Comparison of ENCODE assay signal across 9 cellular contexts in the genomic region with DNA sequence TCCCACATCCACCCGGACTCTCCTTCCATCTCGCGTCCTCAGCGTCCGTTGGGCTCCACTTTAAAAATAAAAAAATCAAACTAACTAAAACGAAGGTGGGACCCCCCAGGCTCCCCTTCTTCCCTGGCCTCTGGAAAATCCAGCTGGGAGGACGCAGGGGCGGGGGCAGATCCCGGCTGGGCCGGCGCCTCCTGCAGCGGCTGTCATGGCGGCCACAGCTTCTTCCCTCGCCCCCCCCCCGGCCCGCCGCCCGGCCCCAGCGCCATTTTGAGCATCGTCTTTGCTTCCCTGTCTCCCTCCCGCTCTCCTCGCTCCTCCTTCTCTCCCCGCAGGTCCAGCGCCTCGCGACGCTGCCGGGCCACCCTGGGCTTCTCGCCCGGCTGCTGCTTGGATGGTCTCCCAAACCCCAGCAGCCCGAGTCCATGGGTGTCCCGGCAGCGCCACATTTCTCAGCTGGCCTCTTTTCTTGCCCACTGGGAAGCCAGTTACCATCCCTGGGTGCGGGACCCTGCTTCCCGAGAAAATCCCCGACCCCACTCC. TPM values are rescaled to one million over a fixed set of nuclear protein-coding genes. Genes with fewer than 3 reads are reported as not detected.
A peak's percentile ranks its signal among the peaks of the same experiment; 100 is the strongest.
DNase-seq lines count a peak whose midpoint lies in the region; ATAC-seq and TF ChIP-seq lines count a peak whose summit lies in the region.
"Had no signal": no experiment of that assay in that cellular context is flagged by ENCODE, and none has a peak within 500 bp of the region (broad histone marks: within the 10 kb centered on the region; RNA-seq: fewer than 3 reads in every experiment).

No MANE protein-coding gene starts in this region.

- peak overlapping the region; percentile 69; the same call in 1 of the 2 replicates for H3K4me2 ChIP-seq in OCI-LY3 (ENCODE audit: low read length)

- H3K4me1 ChIP-seq in OCI-LY3 (ENCODE audit: low read length), result peaks cover 19% of the 10 kb centered on the region
- peaks cover 17% of the 10 kb centered on the region for H3K4me1 ChIP-seq in iPS-18a (ENCODE audit: control insufficient read depth, low read depth, low read length)
- H3K4me1 ChIP-seq in foreskin keratinocyte, result peaks cover 3% of the 10 kb centered on the region

- H3K4me3 ChIP-seq in OCI-LY3 (ENCODE audit: low read length), result peak overlapping the region; percentile 90; the same call in 1 of the 2 replicates
- H3K4me3 ChIP-seq in iPS-18a (ENCODE audit: low read length), result peak overlapping the region; percentile 56

- no peak overlapping the region for H3K9ac ChIP-seq in OCI-LY3 (ENCODE audit: low read length)
- H3K9ac ChIP-seq in iPS-18a (ENCODE audit: low read length), result no peak overlapping the region

- H3K79me2 ChIP-seq in OCI-LY3 (ENCODE audit: low read length), result peaks cover 42% of the 10 kb centered on the region

- H3K36me3 ChIP-seq in OCI-LY3 (replicated peaks; ENCODE audit: low read depth, low read length) (peaks cover 7% of the 10 kb centered on the region), iPS-18a (ENCODE audit: control insufficient read depth, low read depth, low read length) (no peaks in the 10 kb centered on the region)

- TF ChIP-seq CTCF in OCI-LY3 (IDR thresholded peaks at IDR 0.05; ENCODE audit: low read depth, low read length), result no peak
- no peak for TF ChIP-seq CTCF in foreskin keratinocyte (conservative IDR thresholded peaks at IDR 0.05)

- DNase-seq in DMS79 treated with DMSO at 0.1 percent for 48 hours (lab: John Stamatoyannopoulos, UW) (peak; percentile 33), amniotic epithelial cell (ENCODE audit: low read depth) (peak; percentile 62), occipital lobe (lab: John Stamatoyannopoulos, UW) (no peak), foreskin keratinocyte (no peak)
- peak; percentile 41 for DNase-seq in stimulated activated CD4-positive, alpha-beta T cell treated with anti-CD3 and anti-CD28 coated beads, Interleukin-12 subunit alpha, Interleukin-12 subunit beta, amount 100 ng/mL, for 4 hours

- no peak overlapping the region for H3K27ac ChIP-seq in OCI-LY3 (ENCODE audit: low read length)
- H3K27ac ChIP-seq in iPS-18a (ENCODE audit: low read length), result no peak overlapping the region
- H3K27ac ChIP-seq in foreskin keratinocyte, result no peak overlapping the region
- H3K27ac ChIP-seq: HL-60 had no signal

- H3K9me3 ChIP-seq in OCI-LY3 (ENCODE audit: insufficient read depth, low read length), result no peaks in the 10 kb centered on the region
- H3K9me3 ChIP-seq in iPS-18a (ENCODE audit: control insufficient read depth, low read depth, low read length), result no peaks in the 10 kb centered on the region

- H4K20me1 ChIP-seq in OCI-LY3 (ENCODE audit: insufficient read depth, low read length), result no peaks in the 10 kb centered on the region

- H3K27me3 ChIP-seq in OCI-LY3 (ENCODE audit: low read depth, low read length), result no peaks in the 10 kb centered on the region
- peaks cover 99% of the 10 kb centered on the region for H3K27me3 ChIP-seq in iPS-18a (ENCODE audit: control insufficient read depth, insufficient read depth, low read length)
- H3K27me3 ChIP-seq in foreskin keratinocyte, result peaks cover 80% of the 10 kb centered on the region

- ATAC-seq in GM21515 (IDR thresholded peaks at IDR 0.05; ENCODE audit: unreplicated experiment), result no peak
- no peak for ATAC-seq in foreskin keratinocyte

- H2AFZ ChIP-seq in OCI-LY3 (ENCODE audit: low read depth, low read length), result no peak overlapping the region

RNA-seq across cellular contexts. Expression of a gene that starts 3.3 kb away (rescaled TPM):
- total RNA-seq in occipital lobe, result 0.16 TPM
- total RNA-seq in foreskin keratinocyte, result 0.41 and 0.74 TPM in 2 replicates
- polyA plus RNA-seq in foreskin keratinocyte, result 1.2 and 1.3 TPM in 2 replicates

RNA-seq across cellular contexts. Expression of a gene that starts 10.8 kb away (rescaled TPM):
- total RNA-seq in occipital lobe (not detected), foreskin keratinocyte (not detected in 2 replicates)
- not detected in 2 replicates for polyA plus RNA-seq in foreskin keratinocyte

RNA-seq across cellular contexts. Expression of a gene that starts 36.5 kb away (rescaled TPM):
- total RNA-seq in occipital lobe (not detected), foreskin keratinocyte (0.03 and 0.04 TPM in 2 replicates)
- polyA plus RNA-seq in foreskin keratinocyte, result 0.03 and 0.04 TPM in 2 replicates

RNA-seq across cellular contexts. Expression of a gene that starts 48.4 kb away (rescaled TPM):
- not detected for total RNA-seq in occipital lobe
- total RNA-seq in foreskin keratinocyte, result 0.04 and 0.48 TPM in 2 replicates
- polyA plus RNA-seq in foreskin keratinocyte, result 0.02 and 0.09 TPM in 2 replicates

RNA-seq across cellular contexts. Expression of a gene that starts 51.9 kb away (rescaled TPM):
- total RNA-seq in occipital lobe, result not detected
- total RNA-seq in foreskin keratinocyte, result not detected in 2 replicates
- not detected in 2 replicates for polyA plus RNA-seq in foreskin keratinocyte

Comparison
In these comparisons a context has a peak if more than half of its experiments do, and no peak if none do; other contexts are left out.
1. DNase-seq: peak in DMS79 treated with DMSO at 0.1 percent for 48 hours (single experiment), amniotic epithelial cell (single experiment) and stimulated activated CD4-positive, alpha-beta T cell treated with anti-CD3 and anti-CD28 coated beads, Interleukin-12 subunit alpha, Interleukin-12 subunit beta, amount 100 ng/mL, for 4 hours (single experiment); none in occipital lobe (single experiment) and foreskin keratinocyte (0 of 2).